ENCODE assay signal across 21 cellular contexts in the genomic region with DNA sequence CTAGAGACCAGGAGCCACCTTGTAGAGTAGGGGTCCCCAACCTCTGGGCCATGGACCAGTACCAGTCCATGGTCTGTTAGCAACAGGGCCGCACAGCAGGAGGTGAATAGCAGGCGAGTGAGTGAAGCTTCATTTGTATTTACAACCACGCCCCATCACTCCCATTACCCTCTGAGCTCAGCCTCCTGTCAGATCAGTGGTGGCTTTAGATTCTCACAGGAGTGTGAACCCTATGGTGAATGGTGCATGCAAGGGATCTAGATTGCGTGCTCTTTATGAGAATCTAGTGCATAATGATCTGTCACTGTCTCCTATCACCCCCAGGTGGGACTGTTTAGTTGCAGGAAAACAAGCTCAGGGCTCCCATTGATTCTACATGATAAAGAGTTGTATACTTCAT.
DNase-seq lines count a peak whose midpoint lies in the region; ATAC-seq and TF ChIP-seq lines count a peak whose summit lies in the region.
"Had no signal": no experiment of that assay in that cellular context is flagged by ENCODE, and none has a peak within 500 bp of the region (broad histone marks: within the 10 kb centered on the region; RNA-seq: fewer than 3 reads in every experiment).

No MANE protein-coding gene starts in this region.

- TF ChIP-seq POLR2A in breast epithelium (IDR thresholded peaks at IDR 0.05), result no peak

- CTCF ChIA-PET in CD4-positive, alpha-beta T cell (lab: Charles Lee), result interaction anchor here (0.6 kb wide), 1 partner anchor 739 kb away, joined by 3 read pairs; no protein-coding TSS in a partner anchor
- CTCF ChIA-PET in HEK293T (lab: Yijun Ruan, JAX) (interaction anchor here (0.6 kb wide), 1 partner anchor 12 kb away, joined by 3 read pairs; no protein-coding TSS in a partner anchor), Panc1 (lab: Charles Lee) (no interaction called here)

- no peaks in the 10 kb centered on the region for H3K27me3 Mint-ChIP-seq in CD4-positive, alpha-beta T cell
- H3K27me3 Mint-ChIP-seq: activated naive CD4-positive, alpha-beta T cell treated with anti-CD3 and anti-CD28 coated beads, Interleukin-2, amount 50 U/mL, for 24 hours; progenitor cell of endocrine pancreas had no signal

- no peaks in the 10 kb centered on the region for H3K36me3 Mint-ChIP-seq in CD4-positive, alpha-beta T cell (ENCODE audit: low read depth)

- BruUV-seq in Panc1 (replicated peaks; lab: Mats Ljungman, UMichigan), result no TSS peak

- no peaks in the 10 kb centered on the region for H3K36me3 ChIP-seq in Panc1 (ENCODE audit: control insufficient read depth, insufficient read depth, low read length)
- no peaks in the 10 kb centered on the region for H3K36me3 ChIP-seq in breast epithelium

- POLR2A ChIA-PET in CD4-positive, alpha-beta T cell (lab: Charles Lee), result interaction anchor here (1.9 kb wide), 1 partner anchor 322 kb away, joined by 5 read pairs; a partner anchor contains a TSS
- POLR2A ChIA-PET in HEK293T (lab: Yijun Ruan, JAX), result interaction anchor here (1.0 to 1.5 kb wide), 3 partner anchors 34 to 236 kb away, joined by 3 read pairs; no protein-coding TSS in a partner anchor
- POLR2A ChIA-PET in Panc1 (lab: Charles Lee), result interaction anchor here (0.6 to 0.7 kb wide), 2 partner anchors 175 to 380 kb away, joined by 5 read pairs; no protein-coding TSS in a partner anchor

- H3K27ac ChIP-seq in CD4-positive, alpha-beta T cell (ENCODE audit: low read depth, low read length), result no peak overlapping the region
- H3K27ac ChIP-seq in Panc1 (ENCODE audit: low read length) (peak overlapping the region; percentile 97), breast epithelium (peak overlapping the region in 1 of 2 donors; percentile 58)
- H3K27ac ChIP-seq: RWPE1 had no signal

- H3K4me3 ChIP-seq in Panc1 (ENCODE audit: low read depth in 2 of 2, low read length in 2 of 2), result no peak overlapping the region
- no peak overlapping the region for H3K4me3 ChIP-seq in breast epithelium

- H3K27ac Mint-ChIP-seq in CD4-positive, alpha-beta T cell, result peak overlapping the region; percentile 80
- H3K27ac Mint-ChIP-seq: activated naive CD4-positive, alpha-beta T cell treated with anti-CD3 and anti-CD28 coated beads, Interleukin-2, amount 50 U/mL, for 24 hours; activated T-cell treated with anti-CD3 and anti-CD28 coated beads, Interleukin-2, amount 50 U/mL, for 72 hours had no signal

- in situ Hi-C loops in Panc1 (cut with HindIII; ENCODE audit: low pct_unique_long_range_greater_than_20kb, low sequenced_read_pairs), result no loop called here

- no peaks in the 10 kb centered on the region for H3K9me3 ChIP-seq in CD4-positive, alpha-beta T cell (ENCODE audit: control insufficient read depth, low read length)
- H3K9me3 ChIP-seq in Panc1 (ENCODE audit: control insufficient read depth, insufficient read depth, low read depth, low read length) (no peaks in the 10 kb centered on the region), breast epithelium (no peaks in the 10 kb centered on the region)

- TF ChIP-seq CTCF in CD4-positive, alpha-beta T cell (IDR thresholded peaks at IDR 0.05), result no peak
- TF ChIP-seq CTCF in Panc1 (IDR thresholded peaks at IDR 0.05), result no peak
- no peak for TF ChIP-seq CTCF in breast epithelium (IDR thresholded peaks at IDR 0.05)

- intact Hi-C loops in CD4-positive, alpha-beta T cell (cut with DNase I, micrococcal nuclease), result no loop called here
- intact Hi-C loops in Panc1 (cut with micrococcal nuclease; ENCODE audit: unreplicated experiment), result no loop called here
- intact Hi-C loops in left colon (cut with DNase I, micrococcal nuclease), result no loop called here
- intact Hi-C loops in breast epithelium (cut with DNase I; ENCODE audit: low total_unique reads), result no loop called here

- H3K4me1 ChIP-seq in Panc1 (ENCODE audit: control insufficient read depth, insufficient read depth, low read length) (peaks cover 29% of the 10 kb centered on the region), breast epithelium (no peaks in the 10 kb centered on the region)

- DNase-seq in CD4-positive, alpha-beta T cell, result no peak
- DNase-seq in HEK293T (ENCODE audit: extremely low spot score) (no peak), Panc1 (ENCODE audit: low read depth, low spot score) (no peak), left colon (no peak), breast epithelium (ENCODE audit: low spot score in 2 of 2) (no peak)
- no peak for DNase-seq in stimulated activated CD4-positive, alpha-beta T cell treated with anti-CD3 and anti-CD28 coated beads, Interleukin-1b, Interleukin-23, amount 100 ng/mL, for 48 hours
- DNase-seq: activated T-cell treated with anti-CD3 and anti-CD28 coated beads, Interleukin-2, amount 50 U/mL, for 72 hours; COR-L47; effector CD8-positive, alpha-beta T cell; HCEC 1CT; midbrain; NCI-H1694; stimulated activated CD4-positive, alpha-beta T cell treated with anti-CD3 and anti-CD28 coated beads, Interleukin-2, amount 100 ng/mL, for 24 hours; stimulated activated naive CD4-positive, alpha-beta T cell; T-helper 9 cell had no signal

- no peak for ATAC-seq in CD4-positive, alpha-beta T cell (ENCODE audit: poor library complexity)
- ATAC-seq in Panc1, result no peak
- peak; percentile 54 for ATAC-seq in left colon
- no peak for ATAC-seq in GM21423 (IDR thresholded peaks at IDR 0.05; ENCODE audit: unreplicated experiment)
- no peak for ATAC-seq in GM21367 (IDR thresholded peaks at IDR 0.05; ENCODE audit: unreplicated experiment)
- ATAC-seq: activated T-cell treated with anti-CD3 and anti-CD28 coated beads, Interleukin-2, amount 50 U/mL, for 72 hours; SK-N-SH treated with all-trans-retinoic acid at 6 μM for 48 hours had no signal

- H3K4me1 Mint-ChIP-seq in CD4-positive, alpha-beta T cell (ENCODE audit: low read depth), result peaks cover 30% of the 10 kb centered on the region

- no peaks in the 10 kb centered on the region for H3K9me3 Mint-ChIP-seq in CD4-positive, alpha-beta T cell

- no peak overlapping the region for H3K4me3 Mint-ChIP-seq in CD4-positive, alpha-beta T cell
- H3K4me3 Mint-ChIP-seq: activated naive CD4-positive, alpha-beta T cell treated with anti-CD3 and anti-CD28 coated beads, Interleukin-2, amount 50 U/mL, for 24 hours; activated T-cell treated with anti-CD3 and anti-CD28 coated beads, Interleukin-2, amount 50 U/mL, for 72 hours had no signal

- H3K27me3 ChIP-seq in CD4-positive, alpha-beta T cell (ENCODE audit: control insufficient read depth, insufficient read depth, low read length), result no peaks in the 10 kb centered on the region
- no peaks in the 10 kb centered on the region for H3K27me3 ChIP-seq in Panc1 (ENCODE audit: control insufficient read depth, insufficient read depth, low read length)
- no peaks in the 10 kb centered on the region for H3K27me3 ChIP-seq in breast epithelium

TF ChIP-seq in HEK293T, 16 proteins besides CTCF, POLR2A, EP300 and RAD21:
- TF ChIP-seq FOXM1 (IDR thresholded peaks at IDR 0.05; ENCODE audit: borderline replicate concordance), result no peak
- TF ChIP-seq ZNF384 (IDR thresholded peaks at IDR 0.05), result no peak
- TF ChIP-seq, protein P1, sequence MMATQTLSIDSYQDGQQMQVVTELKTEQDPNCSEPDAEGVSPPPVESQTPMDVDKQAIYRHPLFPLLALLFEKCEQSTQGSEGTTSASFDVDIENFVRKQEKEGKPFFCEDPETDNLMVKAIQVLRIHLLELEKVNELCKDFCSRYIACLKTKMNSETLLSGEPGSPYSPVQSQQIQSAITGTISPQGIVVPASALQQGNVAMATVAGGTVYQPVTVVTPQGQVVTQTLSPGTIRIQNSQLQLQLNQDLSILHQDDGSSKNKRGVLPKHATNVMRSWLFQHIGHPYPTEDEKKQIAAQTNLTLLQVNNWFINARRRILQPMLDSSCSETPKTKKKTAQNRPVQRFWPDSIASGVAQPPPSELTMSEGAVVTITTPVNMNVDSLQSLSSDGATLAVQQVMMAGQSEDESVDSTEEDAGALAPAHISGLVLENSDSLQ (IDR thresholded peaks at IDR 0.05), result peak; percentile 9; the same call in 1 of the 2 replicates
- no peak for TF ChIP-seq LEF1 (IDR thresholded peaks at IDR 0.05; ENCODE audit: borderline replicate concordance)
- no peak for TF ChIP-seq NFRKB (IDR thresholded peaks at IDR 0.05)
